Comparison of ENCODE assay signal across 8 cellular contexts in the genomic region with DNA sequence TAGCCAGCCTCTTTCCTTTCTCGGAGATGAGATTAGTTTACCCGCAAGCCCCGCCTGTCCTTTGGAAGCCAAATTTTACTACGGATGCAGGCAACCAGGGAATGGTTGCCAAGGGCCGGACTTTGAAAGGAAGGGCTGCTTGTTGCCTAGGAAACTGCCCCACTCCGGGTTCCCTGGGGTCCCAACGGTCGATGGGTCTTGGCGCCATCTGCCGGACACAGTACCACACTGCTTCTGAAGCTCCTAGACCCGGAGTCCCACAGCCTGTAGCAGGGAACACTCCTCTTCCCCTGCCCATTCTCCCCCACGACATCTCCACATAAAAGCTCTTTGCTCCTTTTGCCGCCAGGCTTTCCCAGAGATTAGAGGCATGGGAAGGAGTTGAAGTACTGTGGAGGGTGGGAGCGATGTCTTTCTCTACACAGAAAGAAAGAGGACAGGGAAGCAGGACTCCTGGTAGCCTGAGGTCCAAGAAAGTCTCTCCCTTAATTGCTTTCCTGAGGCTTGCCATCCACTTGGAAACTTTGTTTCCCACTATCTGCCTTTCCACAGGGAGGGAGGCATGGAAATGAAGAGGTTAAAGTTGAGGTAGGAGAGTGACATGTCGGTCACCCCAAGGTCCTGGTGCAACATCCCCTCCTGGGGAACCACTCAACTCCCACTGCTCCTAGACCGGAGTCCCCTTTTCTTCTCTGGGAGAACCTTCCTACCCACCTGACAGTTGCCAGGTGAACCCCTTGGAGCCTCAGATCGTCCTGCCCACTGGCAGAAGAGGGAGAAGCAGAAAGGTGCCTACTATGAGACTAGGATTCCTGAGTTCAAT. TPM values are rescaled to one million over a fixed set of nuclear protein-coding genes. Genes with fewer than 3 reads are reported as not detected.
DNase-seq lines count a peak whose midpoint lies in the region; TF ChIP-seq lines count a peak whose summit lies in the region.

No MANE protein-coding gene starts in this region.

- H3K9me3 Mint-ChIP-seq in HFFc6: no peaks in the 10 kb centered on the region

- H3K27ac Mint-ChIP-seq in HFFc6: no peak overlapping the region

- no peak overlapping the region for H3K4me3 Mint-ChIP-seq in HFFc6

- H3K36me3 Mint-ChIP-seq in HFFc6 (ENCODE audit: low read depth): no peaks in the 10 kb centered on the region

- H3K4me3 ChIP-seq in WI38 (ENCODE audit: low read depth, low read length): no peak overlapping the region
- H3K4me3 ChIP-seq in cardiac fibroblast (replicated peaks in 1 of 2; ENCODE audit: low read depth in 2 of 2, low read length in 2 of 2): no peak overlapping the region
- no peak overlapping the region for H3K4me3 ChIP-seq in kidney epithelial cell (ENCODE audit: low read depth, low read length)

- peaks cover 5% of the 10 kb centered on the region for H3K4me1 Mint-ChIP-seq in HFFc6 (ENCODE audit: low read depth)

- H3K27me3 Mint-ChIP-seq in HFFc6 (ENCODE audit: insufficient read depth): peaks cover 8% of the 10 kb centered on the region

- DNase-seq in GM03348 (ENCODE audit: low spot score): peak; percentile 95
- DNase-seq in HFFc6: peak; percentile 51
- DNase-seq in NCI-H2029 treated with DMSO at 0.1 percent for 48 hours (lab: John Stamatoyannopoulos, UW): peak; percentile 33
- DNase-seq in cardiac fibroblast (ENCODE audit: low read depth in 2 of 2): peak; percentile 82 to 93
- DNase-seq in kidney epithelial cell (ENCODE audit: low read depth): no peak
- peak; percentile 50 for DNase-seq in stimulated activated CD4-positive, alpha-beta T cell treated with anti-CD3 and anti-CD28 coated beads, Interleukin-2, amount 100 ng/mL, for 4 hours (ENCODE audit: low read depth)
- DNase-seq in KG1 (lab: John Stamatoyannopoulos, UW): no peak

- H3K27me3 ChIP-seq in kidney epithelial cell (ENCODE audit: control insufficient read depth, insufficient read depth, low read length): peaks cover 28% of the 10 kb centered on the region

- TF ChIP-seq CTCF in HFFc6 (IDR thresholded peaks at IDR 0.05) (peak; percentile 93), WI38 (IDR thresholded peaks at IDR 0.05; ENCODE audit: low read depth, low read length) (peak; percentile 80), cardiac fibroblast (IDR thresholded peaks at IDR 0.05; ENCODE audit: low read depth, low read length) (peak; percentile 87), kidney epithelial cell (IDR thresholded peaks at IDR 0.05; ENCODE audit: insufficient read depth, low read length, poor library complexity, severe bottlenecking) (peak; percentile 89)

- no peaks in the 10 kb centered on the region for H3K36me3 ChIP-seq in kidney epithelial cell (ENCODE audit: control insufficient read depth, insufficient read depth, low read length)

RNA-seq across cellular contexts. Expression of a gene that starts 21.9 kb away (rescaled TPM):
- 100 to 1,000 TPM in 1 of 6 experiments, 10 to 100 TPM in 5; 81.8 to 107 (median 93.3) TPM for total RNA-seq in HFFc6 (2021; fragmentation: NEBNext Ultra II Directional; extraction: Animal tissue kit (Norgen Biotek cat#: 25700))
- total RNA-seq in kidney epithelial cell: 44.0 and 47.6 TPM in 2 replicates

RNA-seq across cellular contexts. Expression of a gene that starts 26.4 kb away (rescaled TPM):
- not detected for total RNA-seq in HFFc6 (2021; fragmentation: NEBNext Ultra II Directional; extraction: Animal tissue kit (Norgen Biotek cat#: 25700))
- 0.07 TPM in 1 of 2 replicates, not detected in the other for total RNA-seq in kidney epithelial cell

RNA-seq across cellular contexts. Expression of a gene that starts 44.2 kb away (rescaled TPM):
- total RNA-seq in HFFc6 (2021; fragmentation: NEBNext Ultra II Directional; extraction: Animal tissue kit (Norgen Biotek cat#: 25700)): 10 to 100 TPM; 36.1 to 44.4 (median 37.8) TPM
- 15.8 and 25.9 TPM in 2 replicates for total RNA-seq in kidney epithelial cell

Comparison
In these comparisons a context has a peak if more than half of its experiments do, and no peak if none do; other contexts are left out.
1. DNase-seq: peak in GM03348 (single experiment), HFFc6 (single experiment), NCI-H2029 treated with DMSO at 0.1 percent for 48 hours (single experiment), cardiac fibroblast (2 of 2) and stimulated activated CD4-positive, alpha-beta T cell treated with anti-CD3 and anti-CD28 coated beads, Interleukin-2, amount 100 ng/mL, for 4 hours (single experiment); none in kidney epithelial cell (single experiment) and KG1 (single experiment).
2. Peak in every context shown above with its lines, with median percentiles within 50 percentile points of each other: CTCF ChIP-seq.